In the genomic region with DNA sequence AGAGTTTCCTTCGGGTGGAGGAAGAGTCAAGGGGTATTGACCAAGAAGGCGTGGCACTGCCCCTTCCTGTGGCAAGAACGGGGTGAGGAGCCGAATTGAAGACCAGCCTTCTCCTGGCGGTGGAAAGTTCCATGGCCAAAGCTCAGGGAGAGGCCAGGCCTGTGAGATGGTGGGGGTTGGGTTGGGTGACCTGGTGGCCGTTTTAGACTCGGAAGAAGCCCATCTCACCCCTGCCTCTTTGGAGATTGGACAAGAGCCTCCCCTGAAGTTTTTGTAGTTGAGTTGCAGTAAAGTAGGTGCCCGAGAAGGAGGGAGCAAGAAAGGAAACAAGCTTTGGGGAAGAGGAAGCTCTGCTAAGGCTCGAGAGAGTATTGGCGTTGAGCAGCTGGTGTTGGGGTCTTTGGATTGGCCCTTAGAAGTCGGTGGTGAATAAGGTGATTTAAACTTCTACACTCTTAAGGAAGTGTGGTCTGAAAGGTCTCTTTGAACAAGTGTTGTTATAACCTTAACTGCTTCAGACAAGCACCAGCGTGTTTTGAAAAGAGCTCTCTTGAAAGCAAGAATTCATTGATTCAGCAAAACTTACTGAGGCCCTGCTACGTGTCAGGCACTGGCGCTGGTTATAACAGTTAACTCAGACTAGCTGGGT, we compare ENCODE assay signal across 9 cellular contexts. TPM values are rescaled to one million over a fixed set of nuclear protein-coding genes. Genes with fewer than 3 reads are reported as not detected.
DNase-seq lines count a peak whose midpoint lies in the region; ATAC-seq and TF ChIP-seq lines count a peak whose summit lies in the region.
"Had no signal": no experiment of that assay in that cellular context is flagged by ENCODE, and none has a peak within 500 bp of the region (broad histone marks: within the 10 kb centered on the region; RNA-seq: fewer than 3 reads in every experiment).

No MANE protein-coding gene starts in this region.

- peak overlapping the region; percentile 93 for H2AFZ ChIP-seq in parathyroid adenoma

- no peaks in the 10 kb centered on the region for H3K36me3 ChIP-seq in parathyroid adenoma (ENCODE audit: control insufficient read depth, insufficient read depth, low read length)

- H3K4me1 ChIP-seq in foreskin keratinocyte = peaks cover 29% of the 10 kb centered on the region
- H3K4me1 ChIP-seq in parathyroid adenoma = peaks cover 7% of the 10 kb centered on the region

- H3K36me3 Mint-ChIP-seq in HFFc6 (ENCODE audit: low read depth) (no peaks in the 10 kb centered on the region), T-helper 17 cell (ENCODE audit: low read depth) (no peaks in the 10 kb centered on the region)

- H3K4me1 Mint-ChIP-seq in HFFc6 (ENCODE audit: low read depth) (peaks cover 44% of the 10 kb centered on the region), T-helper 17 cell (peaks cover 27% of the 10 kb centered on the region)

- peak overlapping the region; percentile 98 for H3K4me2 ChIP-seq in parathyroid adenoma (ENCODE audit: low read length)

- H3K27me3 Mint-ChIP-seq in HFFc6 (ENCODE audit: insufficient read depth) = peaks cover 5% of the 10 kb centered on the region; the same call in 1 of the 2 replicates
- no peaks in the 10 kb centered on the region for H3K27me3 Mint-ChIP-seq in T-helper 17 cell

- no peaks in the 10 kb centered on the region for H3K9me3 ChIP-seq in T-helper 17 cell (ENCODE audit: control insufficient read depth, low read length, poor library complexity, severe bottlenecking)
- no peaks in the 10 kb centered on the region for H3K9me3 ChIP-seq in parathyroid adenoma (ENCODE audit: control insufficient read depth, low read length)

- no peak for TF ChIP-seq CTCF in HFFc6 (IDR thresholded peaks at IDR 0.05)
- TF ChIP-seq CTCF in foreskin keratinocyte (conservative IDR thresholded peaks at IDR 0.05) = no peak
- no peak for TF ChIP-seq CTCF in parathyroid adenoma (IDR thresholded peaks at IDR 0.05)

- H3K27me3 ChIP-seq in foreskin keratinocyte (no peaks in the 10 kb centered on the region), parathyroid adenoma (ENCODE audit: control insufficient read depth, insufficient read depth, low read length) (no peaks in the 10 kb centered on the region)

- peak overlapping the region; percentile 55; the same call in 1 of the 2 replicates for H3K4me3 Mint-ChIP-seq in HFFc6
- H3K4me3 Mint-ChIP-seq in T-helper 17 cell = peak overlapping the region; percentile 87

- H3K27ac Mint-ChIP-seq in HFFc6 (no peak overlapping the region), T-helper 17 cell (peak overlapping the region; percentile 79)

- H3K9me3 Mint-ChIP-seq in HFFc6 = no peaks in the 10 kb centered on the region

- peaks cover 47% of the 10 kb centered on the region for H3K79me2 ChIP-seq in parathyroid adenoma

- H3K9ac ChIP-seq in parathyroid adenoma = peak overlapping the region; percentile 85

- ATAC-seq in T-helper 17 cell (no peak), foreskin keratinocyte (no peak), GM21367 (IDR thresholded peaks at IDR 0.05; ENCODE audit: unreplicated experiment) (no peak), HG03354 (IDR thresholded peaks at IDR 0.05; ENCODE audit: poor library complexity, severe bottlenecking, unreplicated experiment) (no peak)

- H3K27ac ChIP-seq in foreskin keratinocyte = peak overlapping the region; percentile 57
- H3K27ac ChIP-seq in parathyroid adenoma = peak overlapping the region; percentile 90

- no peak for DNase-seq in HFFc6
- DNase-seq in T-helper 17 cell = no peak
- DNase-seq in foreskin keratinocyte = peak in 1 of 2 donors; percentile 66
- DNase-seq in NCI-H1436 (lab: John Stamatoyannopoulos, UW) = no peak
- no peak for DNase-seq in NCI-H2171 (lab: John Stamatoyannopoulos, UW)

- peak overlapping the region; percentile 93 for H3K4me3 ChIP-seq in parathyroid adenoma (ENCODE audit: low read depth, low read length)

RNA-seq across cellular contexts. Expression of a gene that starts 1.0 kb away (rescaled TPM):
- 1 to 10 TPM in 3 of 6 experiments, under 1 TPM in 3; 0.76 to 4.1 (median 0.98) TPM for total RNA-seq in HFFc6 (2021; fragmentation: NEBNext Ultra II Directional; extraction: Animal tissue kit (Norgen Biotek cat#: 25700))
- total RNA-seq in T-helper 17 cell = 10 to 100 TPM; 32.2 to 49.1 TPM
- total RNA-seq in foreskin keratinocyte = 419 and 453 TPM in 2 replicates
- polyA plus RNA-seq in foreskin keratinocyte = 616 and 683 TPM in 2 replicates

RNA-seq across cellular contexts. Expression of a gene that starts 9.2 kb away (rescaled TPM):
- under 1 TPM in 2 of 6 experiments, not detected in 4; 0.35 to 0.81 TPM for total RNA-seq in HFFc6 (2021; fragmentation: NEBNext Ultra II Directional; extraction: Animal tissue kit (Norgen Biotek cat#: 25700))
- 1 to 10 TPM in 1 of 2 donors, under 1 TPM in 1; 0.90 to 6.7 TPM for total RNA-seq in T-helper 17 cell
- 2.3 and 4.2 TPM in 2 replicates for total RNA-seq in foreskin keratinocyte
- polyA plus RNA-seq in foreskin keratinocyte = 15.0 and 18.4 TPM in 2 replicates
- total RNA-seq: myocyte had no signal

RNA-seq across cellular contexts. Expression of a gene that starts 38.7 kb away (rescaled TPM):
- not detected for total RNA-seq in HFFc6 (2021; fragmentation: NEBNext Ultra II Directional; extraction: Animal tissue kit (Norgen Biotek cat#: 25700))
- total RNA-seq in T-helper 17 cell = 10 to 100 TPM in 1 of 2 donors, under 1 TPM in 1; 0.94 to 11.8 TPM
- total RNA-seq in foreskin keratinocyte = 513 and 634 TPM in 2 replicates
- polyA plus RNA-seq in foreskin keratinocyte = 1,054 and 1,152 TPM in 2 replicates
- total RNA-seq: myocyte had no signal

RNA-seq across cellular contexts. Expression of a gene that starts 41.3 kb away (rescaled TPM):
- total RNA-seq in HFFc6 (2021; fragmentation: NEBNext Ultra II Directional; extraction: Animal tissue kit (Norgen Biotek cat#: 25700)) = 1 to 10 TPM; 3.3 to 6.6 (median 5.7) TPM
- total RNA-seq in T-helper 17 cell = not detected
- total RNA-seq in foreskin keratinocyte = 3.3 and 3.8 TPM in 2 replicates
- polyA plus RNA-seq in foreskin keratinocyte = 3.4 and 4.2 TPM in 2 replicates

RNA-seq across cellular contexts. Expression of a gene that starts 50.4 kb away (rescaled TPM):
- total RNA-seq in HFFc6 (2021; fragmentation: NEBNext Ultra II Directional; extraction: Animal tissue kit (Norgen Biotek cat#: 25700)) = 10 to 100 TPM; 80.8 to 98.5 (median 86.6) TPM
- 10 to 100 TPM; 31.1 to 39.4 TPM for total RNA-seq in T-helper 17 cell
- 60.1 and 72.7 TPM in 2 replicates for total RNA-seq in foreskin keratinocyte
- polyA plus RNA-seq in foreskin keratinocyte = 90.2 and 115 TPM in 2 replicates

Comparison
In these comparisons a context has a peak if more than half of its experiments do, and no peak if none do; other contexts are left out.
1. RNA of a gene that starts 38.7 kb away (total RNA-seq): 513 to 634 TPM in foreskin keratinocyte; 0.94 to 11.8 TPM in T-helper 17 cell and not detected in HFFc6; every median in the first group is over 10 times any median in the second.